In genomic region chr6:109237082-109237985, GRCh38 we compare ENCODE assay signal across 9 cellular contexts.
DNase-seq lines count a peak whose midpoint lies in the region; ATAC-seq and TF ChIP-seq lines count a peak whose summit lies in the region.
"Had no signal": no experiment of that assay in that cellular context is flagged by ENCODE, and none has a peak within 500 bp of the region (broad histone marks: within the 10 kb centered on the region; RNA-seq: fewer than 3 reads in every experiment).

No MANE protein-coding gene starts in this region.

- H3K4me2 ChIP-seq in mesenchymal stem cell (ENCODE audit: low read length, poor library complexity, severe bottlenecking) = no peak overlapping the region

- peak overlapping the region; percentile 46 to 92 for H2BK12ac ChIP-seq in mesenchymal stem cell (ENCODE audit: low read length in 2 of 2)

- H3K4me1 ChIP-seq in mesenchymal stem cell (ENCODE audit: control insufficient read depth, insufficient read depth, low read depth, low read length) = peaks cover 2% of the 10 kb centered on the region

- no peak overlapping the region for H3K4me3 Mint-ChIP-seq in activated CD8-positive, alpha-beta T cell treated with anti-CD3 and anti-CD28 coated beads for 36 hours

- H2AK5ac ChIP-seq in mesenchymal stem cell (ENCODE audit: low read length, severe bottlenecking) = no peak overlapping the region

- peak overlapping the region; percentile 63 for H2BK15ac ChIP-seq in mesenchymal stem cell (ENCODE audit: low read depth, poor library complexity, severe bottlenecking)

- H3K79me1 ChIP-seq in mesenchymal stem cell (replicated peaks; ENCODE audit: low read length, poor library complexity, severe bottlenecking) = no peaks in the 10 kb centered on the region

- no peak overlapping the region for H2AFZ ChIP-seq in mesenchymal stem cell (ENCODE audit: low read depth, low read length)

- no peak for TF ChIP-seq CTCF in activated CD8-positive, alpha-beta T cell treated with anti-CD3 and anti-CD28 coated beads for 36 hours (IDR thresholded peaks at IDR 0.05)

- H3K23ac ChIP-seq in mesenchymal stem cell (ENCODE audit: low read length in 2 of 2) = no peak overlapping the region

- H3K9me3 Mint-ChIP-seq in activated CD8-positive, alpha-beta T cell treated with anti-CD3 and anti-CD28 coated beads for 36 hours = no peaks in the 10 kb centered on the region

- peak overlapping the region; percentile 96 for H4K8ac ChIP-seq in mesenchymal stem cell (ENCODE audit: low read length)

- H3K4ac ChIP-seq in mesenchymal stem cell (ENCODE audit: low read depth in 1 of 2, low read length in 2 of 2) = peak overlapping the region; percentile 29 to 48

- intact Hi-C loops in activated CD8-positive, alpha-beta T cell treated with anti-CD3 and anti-CD28 coated beads for 36 hours (cut with micrococcal nuclease) = no loop called here

- H3K4me1 Mint-ChIP-seq in activated CD8-positive, alpha-beta T cell treated with anti-CD3 and anti-CD28 coated beads for 36 hours (ENCODE audit: low read depth) = peaks cover 13% of the 10 kb centered on the region

- peak; percentile 83 for ATAC-seq in activated CD8-positive, alpha-beta T cell treated with anti-CD3 and anti-CD28 coated beads for 36 hours
- ATAC-seq in HG03039 (IDR thresholded peaks at IDR 0.05; ENCODE audit: unreplicated experiment) (no peak), HG03280 (IDR thresholded peaks at IDR 0.05; ENCODE audit: unreplicated experiment) (no peak), GM21529 (IDR thresholded peaks at IDR 0.05; ENCODE audit: unreplicated experiment) (no peak)

- CTCF ChIA-PET in activated CD8-positive, alpha-beta T cell treated with anti-CD3 and anti-CD28 coated beads for 36 hours (lab: Charles Lee) = interaction anchor here (1.9 to 2.0 kb wide), 2 partner anchors 12 to 50 kb away, joined by 7 to 8 read pairs; no protein-coding TSS in a partner anchor

- no peaks in the 10 kb centered on the region for H3K27me3 Mint-ChIP-seq in activated CD8-positive, alpha-beta T cell treated with anti-CD3 and anti-CD28 coated beads for 36 hours

- H4K91ac ChIP-seq in mesenchymal stem cell (ENCODE audit: low read length) = peak overlapping the region; percentile 85

- H3K18ac ChIP-seq in mesenchymal stem cell (ENCODE audit: low read depth in 1 of 2, low read length in 2 of 2) = peak overlapping the region; percentile 71 to 93

- POLR2A ChIA-PET in activated CD8-positive, alpha-beta T cell treated with anti-CD3 and anti-CD28 coated beads for 36 hours (lab: Charles Lee) = interaction anchor here (1.4 to 1.6 kb wide), 2 partner anchors 12 to 145 kb away, joined by 3 to 5 read pairs; partner anchors contain the start of gene CD164

- H3K14ac ChIP-seq in mesenchymal stem cell (ENCODE audit: low read length in 2 of 2) = peak overlapping the region in 1 of 2 experiments; percentile 30

- 42% methylated on average over 12 of the region's 12 CpGs for WGBS in mesenchymal stem cell

- peak overlapping the region; percentile 74 for H2BK120ac ChIP-seq in mesenchymal stem cell (ENCODE audit: low read depth, low read length)

- no peak overlapping the region for H3K27ac ChIP-seq in mesenchymal stem cell (ENCODE audit: low read length, poor library complexity, severe bottlenecking)
- H3K27ac ChIP-seq: cardiac muscle cell had no signal

- H3K9ac ChIP-seq in mesenchymal stem cell (ENCODE audit: low read length) = no peak overlapping the region

- DNase-seq in CMK (ENCODE audit: low read depth) = peak; percentile 68
- DNase-seq in HT1080 (ENCODE audit: low read depth) = peak; percentile 30
- DNase-seq in activated CD8-positive, alpha-beta T cell treated with anti-CD3 and anti-CD28 coated beads for 36 hours = peak; percentile 18
- peak; percentile 65 for DNase-seq in mesenchymal stem cell
- DNase-seq in ecto neural progenitor cell (ENCODE audit: low spot score) = no peak

- no peak overlapping the region for H2BK5ac ChIP-seq in mesenchymal stem cell (ENCODE audit: low read depth, low read length, poor library complexity, severe bottlenecking)

- H3K27ac Mint-ChIP-seq in activated CD8-positive, alpha-beta T cell treated with anti-CD3 and anti-CD28 coated beads for 36 hours = peak overlapping the region; percentile 47

- H3K9me3 ChIP-seq in mesenchymal stem cell (ENCODE audit: control insufficient read depth, low read length) = no peaks in the 10 kb centered on the region

- no peaks in the 10 kb centered on the region for H3K36me3 Mint-ChIP-seq in activated CD8-positive, alpha-beta T cell treated with anti-CD3 and anti-CD28 coated beads for 36 hours (ENCODE audit: low read depth)

- peak overlapping the region in 1 of 2 experiments; percentile 36 for H3K4me3 ChIP-seq in mesenchymal stem cell (ENCODE audit: insufficient read depth in 1 of 2, low read depth in 1 of 2, low read length in 2 of 2)
- H3K4me3 ChIP-seq: cardiac muscle cell had no signal

- no peaks in the 10 kb centered on the region for H3K36me3 ChIP-seq in mesenchymal stem cell (ENCODE audit: control insufficient read depth in 1 of 2, insufficient read depth in 2 of 2, low read depth in 1 of 2, low read length in 2 of 2)
- H3K36me3 ChIP-seq: cardiac muscle cell had no signal

- H3K27me3 ChIP-seq in mesenchymal stem cell (ENCODE audit: control insufficient read depth in 1 of 2, insufficient read depth in 1 of 2, low read length in 2 of 2) = no peaks in the 10 kb centered on the region
- H3K27me3 ChIP-seq: cardiac muscle cell had no signal
